19 cellular contexts compared by ENCODE assay signal in genomic region chr2:30763151-30763660, GRCh38. TPM values are rescaled to one million over a fixed set of nuclear protein-coding genes. Genes with fewer than 3 reads are reported as not detected.
DNase-seq lines count a peak whose midpoint lies in the region; TF ChIP-seq lines count a peak whose summit lies in the region.
"Had no signal": no experiment of that assay in that cellular context is flagged by ENCODE, and none has a peak within 500 bp of the region (broad histone marks: within the 10 kb centered on the region; RNA-seq: fewer than 3 reads in every experiment).

No MANE protein-coding gene starts in this region.

- CTCF ChIA-PET in BJ (lab: Yijun Ruan, JAX): interaction anchor here (1.1 kb wide), 1 partner anchor 14 kb away, joined by 3 read pairs; no protein-coding TSS in a partner anchor

- H3K4me3 ChIP-seq in BJ (ENCODE audit: low read depth, low read length): no peak overlapping the region
- H3K4me3 ChIP-seq: HAP-1, K562, SK-N-MC had no signal

- no peak for TF ChIP-seq CTCF in BJ (IDR thresholded peaks at IDR 0.05; ENCODE audit: insufficient read depth, low read depth, low read length)

- no peaks in the 10 kb centered on the region for H3K27me3 ChIP-seq in BJ (ENCODE audit: control insufficient read depth, insufficient read depth, low read length)

- intact Hi-C loops in posterior vena cava (cut with DNase I): no loop called here

- POLR2A ChIA-PET in BJ (lab: Charles Lee): no interaction called here

- no peaks in the 10 kb centered on the region for H3K36me3 ChIP-seq in BJ (ENCODE audit: control insufficient read depth, insufficient read depth, low read length)
- H3K36me3 ChIP-seq: HAP-1 had no signal

- DNase-seq in BJ (ENCODE audit: low read depth) (peak; percentile 34), ELR (ENCODE audit: low read depth) (peak; percentile 8), M059J (ENCODE audit: low read depth) (peak; percentile 69), posterior vena cava (ENCODE audit: low spot score) (peak; percentile 25), midbrain (lab: John Stamatoyannopoulos, UW) (no peak), occipital lobe (lab: John Stamatoyannopoulos, UW) (no peak), NCI-H2107 (lab: John Stamatoyannopoulos, UW) (no peak), 8988T (no peak)
- DNase-seq: Calu3; CD4-positive, CD25-positive, alpha-beta regulatory T cell; DMS79; NCI-H1694; NCI-H446; NCI-H748 treated with DMSO at 0.1 percent for 48 hours had no signal

RNA-seq across cellular contexts. Expression of gene CAPN13, which starts 44.0 kb away (rescaled TPM):
- polyA plus RNA-seq in BJ (2011; rRNA removed): not detected in 2 replicates
- polyA minus RNA-seq in BJ (2011; rRNA and poly(A)+ RNA removed): not detected in 2 replicates
- total RNA-seq in M059J (2014; rRNA removed; shearing (Covaris generic)): not detected in 2 replicates
- total RNA-seq in posterior vena cava (not detected), occipital lobe (0.16 TPM)
- total RNA-seq: CD4-positive, CD25-positive, alpha-beta regulatory T cell; K562; Right ventricle myocardium inferior had no signal
- polyA plus RNA-seq: AG04450; CD4-positive, CD25-positive, alpha-beta regulatory T cell; K562 had no signal

Comparison
In these comparisons a context has a peak if more than half of its experiments do, and no peak if none do; other contexts are left out.
1. DNase-seq: peak in BJ (single experiment), ELR (single experiment), M059J (single experiment) and posterior vena cava (single experiment); none in midbrain (single experiment), occipital lobe (single experiment), NCI-H2107 (single experiment) and 8988T (single experiment).